In the genomic region with DNA sequence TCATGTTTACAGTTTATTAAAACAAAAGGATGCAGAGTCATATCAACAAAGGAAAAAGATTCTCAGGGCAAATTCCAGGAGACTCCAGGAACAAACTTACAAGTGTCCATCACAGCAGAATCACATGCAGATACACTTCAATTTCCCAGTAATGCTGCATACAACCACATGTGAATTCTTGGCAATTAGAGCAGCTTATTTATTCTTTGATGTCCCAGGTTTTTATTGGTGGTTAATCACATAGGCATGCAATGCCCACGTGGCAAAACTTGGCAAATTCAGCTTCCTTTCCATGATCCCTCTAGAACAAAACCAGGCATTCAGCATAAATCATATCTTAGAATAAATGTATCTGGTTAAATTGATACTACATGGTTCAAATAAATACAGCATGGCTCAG, we compare ENCODE assay signal across 7 cellular contexts.
DNase-seq lines count a peak whose midpoint lies in the region; FAIRE-seq and TF ChIP-seq lines count a peak whose summit lies in the region.
"Not testable (repeated sequence)": the region's sequence is repeated elsewhere in the genome, so short reads cannot be mapped to it uniquely, and the experiment has no call there.

No MANE protein-coding gene starts in this region.

- not testable (repeated sequence) for H3K9ac ChIP-seq in endothelial cell of umbilical vein (replicated peaks; ENCODE audit: extremely low read depth, insufficient read depth, low read length)

- dilution Hi-C loops in endothelial cell of umbilical vein (cut with MboI; ENCODE audit: extremely low pct_ligation_motif_present, low sequenced_read_pairs) = not testable (repeated sequence)

- not testable (repeated sequence) for H2AFZ ChIP-seq in endothelial cell of umbilical vein (ENCODE audit: low read depth, low read length)

- in situ Hi-C loops in SK-MEL-5 (cut with HindIII; ENCODE audit: low pct_unique_long_range_greater_than_20kb, low sequenced_read_pairs) = not testable (repeated sequence)

- POLR2A ChIA-PET in endothelial cell of umbilical vein (lab: Charles Lee) = not testable (repeated sequence)

- H3K9me1 ChIP-seq in endothelial cell of umbilical vein (replicated peaks; ENCODE audit: control insufficient read depth, extremely low read depth, insufficient read depth, low read length) = not testable (repeated sequence)

- H3K27ac ChIP-seq in endothelial cell of umbilical vein (ENCODE audit: insufficient read depth, low read depth, low read length) = not testable (repeated sequence)

- FAIRE-seq in endothelial cell of umbilical vein (lab: Jason Lieb, UNC) = not testable (repeated sequence)

- peak; percentile 0 for DNase-seq in AG10803 (ENCODE audit: low read depth)
- DNase-seq in HS-27A (ENCODE audit: low read depth) = peak; percentile 0
- DNase-seq in SK-MEL-5 (ENCODE audit: low read depth, low spot score) = peak; percentile 62
- peak; percentile 2 for DNase-seq in astrocyte of the hippocampus (ENCODE audit: low read depth, low spot score)
- peak; percentile 1 for DNase-seq in endothelial cell of umbilical vein (ENCODE audit: low read depth, low spot score)
- DNase-seq in foreskin melanocyte = peak; percentile 71
- DNase-seq in renal cortical epithelial cell (ENCODE audit: low read depth) = peak; percentile 8

- BruUV-seq in endothelial cell of umbilical vein (replicated peaks; lab: Mats Ljungman, UMichigan) = not testable (repeated sequence)

- not testable (repeated sequence) for H3K4me2 ChIP-seq in endothelial cell of umbilical vein (ENCODE audit: insufficient read depth, low read length)

- H3K4me1 ChIP-seq in endothelial cell of umbilical vein (ENCODE audit: control insufficient read depth, extremely low read depth, insufficient read depth, low read length) = not testable (repeated sequence)

- CTCF ChIA-PET in endothelial cell of umbilical vein (lab: Charles Lee) = not testable (repeated sequence)

- TF ChIP-seq CTCF in AG10803 (conservative IDR thresholded peaks at IDR 0.05; ENCODE audit: low read length); endothelial cell of umbilical vein (IDR thresholded peaks at IDR 0.05; ENCODE audit: extremely low read depth in 1 of 2, insufficient read depth in 1 of 2, low read depth in 1 of 2, low read length in 2 of 2): not testable (repeated sequence)

- H4K20me1 ChIP-seq in endothelial cell of umbilical vein (replicated peaks; ENCODE audit: control insufficient read depth, extremely low read depth, insufficient read depth, low read length) = not testable (repeated sequence)

- H3K36me3 ChIP-seq in endothelial cell of umbilical vein (ENCODE audit: control insufficient read depth in 2 of 2, extremely low read depth in 1 of 2, insufficient read depth in 2 of 2, low read length in 2 of 2) = not testable (repeated sequence)

- not testable (repeated sequence) for H3K4me3 ChIP-seq in AG10803 (ENCODE audit: low read length); endothelial cell of umbilical vein (replicated peaks in 1 of 3; ENCODE audit: insufficient read depth in 1 of 3, low read depth in 1 of 3, low read length in 3 of 3)

- not testable (repeated sequence) for H3K9me3 ChIP-seq in endothelial cell of umbilical vein (replicated peaks; ENCODE audit: control insufficient read depth, insufficient read depth, low read length)

- intact Hi-C loops in endothelial cell of umbilical vein (cut with micrococcal nuclease) = not testable (repeated sequence)

- not testable (repeated sequence) for TF ChIP-seq POLR2A in endothelial cell of umbilical vein (IDR thresholded peaks at IDR 0.05; ENCODE audit: low read depth, low read length)

- not testable (repeated sequence) for H3K27me3 ChIP-seq in endothelial cell of umbilical vein (ENCODE audit: control insufficient read depth in 2 of 2, insufficient read depth in 2 of 2, low read length in 2 of 2)

- not testable (repeated sequence) for H3K79me2 ChIP-seq in endothelial cell of umbilical vein (ENCODE audit: control insufficient read depth, insufficient read depth, low read length)

Comparison
In these comparisons a context has a peak if more than half of its experiments do, and no peak if none do; other contexts are left out.
1. DNase-seq: peak in every context shown above with its lines; median percentile 71 in foreskin melanocyte; 62 in SK-MEL-5; 8 in renal cortical epithelial cell; 2 in astrocyte of the hippocampus; 1 in endothelial cell of umbilical vein; 0 in AG10803; 0 in HS-27A.